ENCODE assay signal across 8 cellular contexts in the genomic region with DNA sequence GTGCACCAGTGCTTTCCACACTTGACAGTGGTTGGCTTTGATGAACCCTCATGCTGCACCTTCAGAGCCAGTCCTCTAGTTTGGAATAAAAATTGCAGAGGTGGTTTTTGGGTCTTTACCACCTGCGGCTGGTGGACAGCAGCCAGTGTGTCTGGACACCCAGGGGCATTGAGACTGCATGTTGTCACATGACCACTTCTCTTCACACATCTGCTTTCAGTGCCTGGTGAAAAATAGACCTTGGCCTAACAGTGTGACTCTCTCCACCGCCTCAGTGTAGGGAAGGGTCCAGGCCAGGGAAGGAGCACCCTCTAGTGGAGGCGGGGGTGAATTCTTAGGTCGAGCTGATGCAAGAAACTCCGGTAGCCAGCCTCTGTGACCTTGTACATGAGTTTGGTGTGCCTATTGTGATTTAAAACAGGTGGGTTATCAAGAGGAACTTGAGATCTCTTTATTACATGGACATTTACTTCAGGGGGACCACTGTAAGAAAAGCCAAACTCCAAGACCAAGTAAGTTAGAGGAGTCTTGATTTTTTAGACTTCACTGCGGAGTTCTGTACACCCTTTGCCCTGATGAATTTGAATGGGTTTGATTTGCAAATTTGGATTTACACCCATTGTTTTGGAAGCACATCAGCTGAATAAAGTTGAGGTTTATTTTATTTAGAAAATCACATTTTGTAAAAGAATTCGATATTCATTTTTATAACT. TPM values are rescaled to one million over a fixed set of nuclear protein-coding genes. Genes with fewer than 3 reads are reported as not detected.
DNase-seq lines count a peak whose midpoint lies in the region; ATAC-seq and TF ChIP-seq lines count a peak whose summit lies in the region.

No MANE protein-coding gene starts in this region.

- no peak overlapping the region for H3K9ac ChIP-seq in mammary epithelial cell (ENCODE audit: insufficient read depth, low read length)

- POLR2A ChIA-PET in activated B cell treated with CpG ODN at 0.5 μM for 24 hours (lab: Charles Lee), result no interaction called here

- no peak overlapping the region for H3K4me2 ChIP-seq in mammary epithelial cell (ENCODE audit: insufficient read depth, low read depth, low read length)

- no peak overlapping the region for H3K27ac ChIP-seq in mammary epithelial cell (ENCODE audit: insufficient read depth, low read depth, low read length)

- dilution Hi-C loops in mammary epithelial cell (cut with HindIII; ENCODE audit: low sequenced_read_pairs), result loop anchor here (5.0 kb wide), 1 partner anchor 46 kb away; no protein-coding TSS in a partner anchor

- in situ Hi-C loops in mammary epithelial cell (cut with MboI; ENCODE audit: low sequenced_read_pairs in 2 of 2), result no loop called here

- H3K4me3 ChIP-seq in mammary epithelial cell (replicated peaks in 1 of 3; ENCODE audit: insufficient read depth in 1 of 3, low read depth in 2 of 3, low read length in 3 of 3), result no peak overlapping the region

- H3K4me3 Mint-ChIP-seq in activated B cell treated with CpG ODN at 0.5 μM for 24 hours, result no peak overlapping the region

- H3K79me2 ChIP-seq in mammary epithelial cell (ENCODE audit: insufficient read depth, low read length), result no peaks in the 10 kb centered on the region

- BruUV-seq in mammary epithelial cell (replicated peaks; lab: Mats Ljungman, UMichigan), result no TSS peak

- no peaks in the 10 kb centered on the region for H3K27me3 ChIP-seq in mammary epithelial cell (ENCODE audit: insufficient read depth, low read length)

- intact Hi-C loops in activated B cell treated with CpG ODN at 0.5 μM for 24 hours (cut with micrococcal nuclease), result loop anchor here (2.0 to 5.0 kb wide), 2 partner anchors 104 to 376 kb away; no protein-coding TSS in a partner anchor
- intact Hi-C loops in mammary epithelial cell (cut with micrococcal nuclease), result loop anchor here (1.0 to 5.0 kb wide), 2 partner anchors 100 to 376 kb away; no protein-coding TSS in a partner anchor

- peak; percentile 42 for DNase-seq in DMS153 (lab: John Stamatoyannopoulos, UW)
- DNase-seq in NCI-H2227 (lab: John Stamatoyannopoulos, UW; ENCODE audit: unreplicated experiment), result peak; percentile 87
- peak; percentile 49 for DNase-seq in activated B cell treated with CpG ODN at 0.5 μM for 24 hours
- peak; percentile 49 for DNase-seq in mammary epithelial cell
- DNase-seq in kidney glomerular epithelial cell (lab: John Stamatoyannopoulos, UW), result peak; percentile 58
- DNase-seq in stimulated activated CD4-positive, alpha-beta T cell treated with anti-CD3 and anti-CD28 coated beads, Interleukin-2, amount 100 ng/mL, for 48 hours, result peak; percentile 67 to 69

- H3K36me3 Mint-ChIP-seq in activated B cell treated with CpG ODN at 0.5 μM for 24 hours (ENCODE audit: low read depth), result peaks cover 53% of the 10 kb centered on the region

- WGBS in mammary epithelial cell (ENCODE audit: low coverage, missing lambda C conversion rate), result 34% methylated on average over 7 of the region's 7 CpGs

- H2AFZ ChIP-seq in mammary epithelial cell (ENCODE audit: low read depth, low read length), result no peak overlapping the region

- no peaks in the 10 kb centered on the region for H4K20me1 ChIP-seq in mammary epithelial cell (ENCODE audit: insufficient read depth, low read length)

- H3K4me1 Mint-ChIP-seq in activated B cell treated with CpG ODN at 0.5 μM for 24 hours, result peaks cover 22% of the 10 kb centered on the region

- H3K9me3 ChIP-seq in mammary epithelial cell (replicated peaks; ENCODE audit: insufficient read depth, low read length), result no peaks in the 10 kb centered on the region

- peaks cover 24% of the 10 kb centered on the region for H3K36me3 ChIP-seq in mammary epithelial cell (ENCODE audit: insufficient read depth, low read length)

- TF ChIP-seq CTCF in activated B cell treated with CpG ODN at 0.5 μM for 24 hours (IDR thresholded peaks at IDR 0.05), result no peak
- peak; percentile 90 to 96 for TF ChIP-seq CTCF in mammary epithelial cell (conservative IDR thresholded peaks at IDR 0.05 in 1 of 2, IDR thresholded peaks at IDR 0.05 in 1 of 2; ENCODE audit: extremely low read depth in 1 of 2, insufficient read depth in 1 of 2, low read depth in 1 of 2, low read length in 2 of 2)

- ATAC-seq in HG02623 (IDR thresholded peaks at IDR 0.05; ENCODE audit: unreplicated experiment) (peak; percentile 75), activated B cell treated with CpG ODN at 0.5 μM for 24 hours (ENCODE audit: low read depth) (peak; percentile 94), GM21528 (IDR thresholded peaks at IDR 0.05; ENCODE audit: low FRiP score, unreplicated experiment) (no peak)

- CTCF ChIA-PET in activated B cell treated with CpG ODN at 0.5 μM for 24 hours (lab: Charles Lee) (interaction anchor here (0.6 to 3.0 kb wide), 7 partner anchors 12 to 280 kb away, joined by 3 to 10 read pairs (median 4); no protein-coding TSS in a partner anchor), mammary epithelial cell (lab: Charles Lee; ENCODE audit: low non-redundant PET) (no interaction called here)

- no peaks in the 10 kb centered on the region for H3K9me3 Mint-ChIP-seq in activated B cell treated with CpG ODN at 0.5 μM for 24 hours

- no peaks in the 10 kb centered on the region for H3K27me3 Mint-ChIP-seq in activated B cell treated with CpG ODN at 0.5 μM for 24 hours

- H3K4me1 ChIP-seq in mammary epithelial cell (ENCODE audit: insufficient read depth, low read length), result no peaks in the 10 kb centered on the region

- H3K27ac Mint-ChIP-seq in activated B cell treated with CpG ODN at 0.5 μM for 24 hours, result peak overlapping the region; percentile 77

RNA-seq across cellular contexts. Expression of gene GOSR2, which starts 17.9 kb away (rescaled TPM):
- total RNA-seq in activated B cell treated with CpG ODN at 0.5 μM for 24 hours, result 64.7 and 78.0 TPM in 2 replicates
- 10 to 100 TPM; 38.8 to 56.8 TPM for total RNA-seq in mammary epithelial cell
- 42.1 TPM for polyA plus RNA-seq in mammary epithelial cell
- polyA minus RNA-seq in mammary epithelial cell, result 21.1 TPM

RNA-seq across cellular contexts. Expression of gene RPRML, which starts 38.2 kb away (rescaled TPM):
- not detected in 2 replicates for total RNA-seq in activated B cell treated with CpG ODN at 0.5 μM for 24 hours
- total RNA-seq in mammary epithelial cell, result not detected
- polyA plus RNA-seq in mammary epithelial cell, result not detected
- polyA minus RNA-seq in mammary epithelial cell, result not detected
